8 cellular contexts compared by ENCODE assay signal in the genomic region with DNA sequence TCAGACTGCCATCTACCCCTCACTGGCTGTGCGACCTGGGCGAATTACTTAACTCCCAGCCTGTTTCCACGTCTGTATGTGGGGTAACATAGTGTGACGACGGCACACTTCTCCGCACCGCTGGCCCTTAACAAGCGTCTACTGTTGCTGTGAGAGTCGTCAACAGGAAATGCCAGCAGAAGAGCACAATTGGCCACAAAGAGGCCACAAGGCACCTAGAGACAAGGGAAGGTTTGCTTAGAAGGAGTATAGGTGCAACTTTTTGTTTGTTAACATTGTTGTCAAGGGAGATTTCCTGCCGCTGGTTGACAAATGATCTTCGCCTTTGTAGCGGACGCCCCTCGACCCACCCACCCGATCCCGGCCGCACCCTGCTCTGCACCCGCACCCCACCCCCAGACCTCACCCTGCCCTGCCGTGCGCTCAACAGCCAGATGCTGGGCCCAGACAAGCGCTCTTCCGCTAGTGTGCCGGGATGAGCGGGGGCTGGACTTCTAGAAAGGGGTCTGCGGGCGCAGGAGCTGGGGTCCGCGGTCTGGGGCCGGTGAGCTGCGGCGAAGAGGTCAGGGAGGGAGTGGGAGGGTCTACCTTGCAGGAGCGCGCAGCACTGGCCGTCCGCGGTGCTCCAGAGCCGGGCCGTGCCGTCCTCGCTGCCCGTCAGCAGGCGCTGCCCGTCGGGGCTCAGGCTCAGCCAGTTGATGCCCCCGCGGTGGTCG. TPM values are rescaled to one million over a fixed set of nuclear protein-coding genes. Genes with fewer than 3 reads are reported as not detected.
DNase-seq lines count a peak whose midpoint lies in the region; ATAC-seq and TF ChIP-seq lines count a peak whose summit lies in the region.

No MANE protein-coding gene starts in this region.

- peaks cover 6 to 27% of the 10 kb centered on the region in 2 donors for H3K36me3 Mint-ChIP-seq in CD4-positive, alpha-beta memory T cell

- peaks cover 0 to 17% (median 7%) of the 10 kb centered on the region in 8 donors for H3K9me3 Mint-ChIP-seq in CD4-positive, alpha-beta memory T cell

- no peaks in the 10 kb centered on the region for H3K9me3 ChIP-seq in CD4-positive, alpha-beta memory T cell (ENCODE audit: control insufficient read depth in 1 of 2, low read length in 2 of 2)
- H3K9me3 ChIP-seq in heart right ventricle = no peaks in the 10 kb centered on the region

- ATAC-seq in HG03060 (IDR thresholded peaks at IDR 0.05; ENCODE audit: low read depth, unreplicated experiment) (peak; percentile 62), heart right ventricle (peak in 2 of 8 donors; percentile 17 to 38), GM21423 (IDR thresholded peaks at IDR 0.05; ENCODE audit: unreplicated experiment) (no peak)

- peak; percentile 85 to 95 (median 95) for DNase-seq in CD4-positive, alpha-beta memory T cell
- peak; percentile 67 for DNase-seq in activated CD8-positive, alpha-beta memory T cell treated with anti-CD3 and anti-CD28 coated beads, Interleukin-2, amount 50 U/mL, for 1 hour (ENCODE audit: extremely low read depth)
- DNase-seq in heart right ventricle (no peak), retina (peak; percentile 50), DMS153 (lab: John Stamatoyannopoulos, UW) (no peak)
- no peak for DNase-seq in activated CD4-positive, CD25-positive, alpha-beta regulatory T cell (lab: John Stamatoyannopoulos, UW)

- CTCF ChIA-PET in CD4-positive, alpha-beta memory T cell (lab: Charles Lee; ENCODE audit: partially characterized antibody) = interaction anchor here (0.9 to 1.6 kb wide), 7 partner anchors 13 to 94 kb away, joined by 3 to 17 read pairs (median 4); a partner anchor contains a TSS

- H3K4me3 ChIP-seq in CD4-positive, alpha-beta memory T cell (ENCODE audit: low read length in 2 of 2) = peak overlapping the region; percentile 9 to 58
- peak overlapping the region in 9 of 10 donors; percentile 31 to 53 (median 50) for H3K4me3 ChIP-seq in heart right ventricle

- peak overlapping the region; percentile 89 for H3K27ac ChIP-seq in CD4-positive, alpha-beta memory T cell (ENCODE audit: low read depth, low read length)
- peak overlapping the region in 1 of 10 donors; percentile 58 for H3K27ac ChIP-seq in heart right ventricle

- peak overlapping the region; percentile 79 to 89 (median 84) for H3K4me3 Mint-ChIP-seq in CD4-positive, alpha-beta memory T cell

- intact Hi-C loops in CD4-positive, alpha-beta memory T cell (cut with micrococcal nuclease) = loop anchor here (1.0 kb wide), 4 partner anchors 20 to 59 kb away; no protein-coding TSS in a partner anchor
- intact Hi-C loops in heart right ventricle (cut with DNase I) = no loop called here

- H3K4me1 ChIP-seq in CD4-positive, alpha-beta memory T cell (ENCODE audit: insufficient read depth, low read length) = peaks cover 41% of the 10 kb centered on the region
- peaks cover 3 to 32% (median 21%) of the 10 kb centered on the region in 9 donors for H3K4me1 ChIP-seq in heart right ventricle

- H3K27me3 ChIP-seq in CD4-positive, alpha-beta memory T cell (ENCODE audit: insufficient read depth, low read length) = no peaks in the 10 kb centered on the region
- H3K27me3 ChIP-seq in heart right ventricle = peaks cover 6 to 74% (median 57%) of the 10 kb centered on the region in 7 donors

- H3K27ac Mint-ChIP-seq in CD4-positive, alpha-beta memory T cell = peak overlapping the region; percentile 81 to 99 (median 99)

- no peak for TF ChIP-seq CTCF in heart right ventricle (IDR thresholded peaks at IDR 0.05)

- POLR2A ChIA-PET in CD4-positive, alpha-beta memory T cell (lab: Charles Lee; ENCODE audit: partially characterized antibody) = interaction anchor here (0.7 to 3.0 kb wide), 14 partner anchors 12 to 57 kb away, joined by 3 to 20 read pairs (median 4); a partner anchor contains a TSS

- H3K4me1 Mint-ChIP-seq in CD4-positive, alpha-beta memory T cell = peaks cover 20 to 80% (median 32%) of the 10 kb centered on the region in 4 donors

- H3K27me3 Mint-ChIP-seq in CD4-positive, alpha-beta memory T cell = peaks cover 1 to 3% of the 10 kb centered on the region in 2 donors

- H3K36me3 ChIP-seq in CD4-positive, alpha-beta memory T cell (ENCODE audit: insufficient read depth, low read length) = no peaks in the 10 kb centered on the region
- no peaks in the 10 kb centered on the region for H3K36me3 ChIP-seq in heart right ventricle

- WGBS in heart right ventricle, 2 donors = 20 to 24% methylated on average over 47 of the region's 47 CpGs

RNA-seq across cellular contexts. Expression of a gene that starts 0.8 kb away (rescaled TPM):
- 1 to 10 TPM; 7.0 to 8.0 TPM for total RNA-seq in CD4-positive, alpha-beta memory T cell
- 10 to 100 TPM; 10.0 to 14.4 TPM for polyA plus RNA-seq in CD4-positive, alpha-beta memory T cell
- under 1 TPM in 7 of 10 donors, not detected in 3; 0.15 to 0.52 (median 0.33) TPM for total RNA-seq in heart right ventricle
- polyA plus RNA-seq in heart right ventricle = under 1 TPM; 0.17 to 0.22 TPM

RNA-seq across cellular contexts. Expression of a gene that starts 30.9 kb away (rescaled TPM):
- not detected for total RNA-seq in CD4-positive, alpha-beta memory T cell
- polyA plus RNA-seq in CD4-positive, alpha-beta memory T cell = 1 to 10 TPM in 1 of 2 donors, not detected in 1; 1.9 TPM
- total RNA-seq in heart right ventricle = under 1 TPM in 2 of 10 donors, not detected in 8; 0.15 to 0.72 TPM
- polyA plus RNA-seq in heart right ventricle = under 1 TPM; 0.07 to 0.29 TPM

Comparison
In these comparisons a context has a peak if more than half of its experiments do, and no peak if none do; other contexts are left out.
1. DNase-seq: peak in CD4-positive, alpha-beta memory T cell (5 of 5), activated CD8-positive, alpha-beta memory T cell treated with anti-CD3 and anti-CD28 coated beads, Interleukin-2, amount 50 U/mL, for 1 hour (single experiment) and retina (single experiment); none in heart right ventricle (0 of 2), DMS153 (single experiment) and activated CD4-positive, CD25-positive, alpha-beta regulatory T cell (0 of 4).
2. RNA of a gene that starts 0.8 kb away (total RNA-seq): 7.0 to 8.0 TPM in CD4-positive, alpha-beta memory T cell; 0.15 to 0.52 TPM in heart right ventricle; every median in the first group is over 4 times any median in the second.